In the genomic region with DNA sequence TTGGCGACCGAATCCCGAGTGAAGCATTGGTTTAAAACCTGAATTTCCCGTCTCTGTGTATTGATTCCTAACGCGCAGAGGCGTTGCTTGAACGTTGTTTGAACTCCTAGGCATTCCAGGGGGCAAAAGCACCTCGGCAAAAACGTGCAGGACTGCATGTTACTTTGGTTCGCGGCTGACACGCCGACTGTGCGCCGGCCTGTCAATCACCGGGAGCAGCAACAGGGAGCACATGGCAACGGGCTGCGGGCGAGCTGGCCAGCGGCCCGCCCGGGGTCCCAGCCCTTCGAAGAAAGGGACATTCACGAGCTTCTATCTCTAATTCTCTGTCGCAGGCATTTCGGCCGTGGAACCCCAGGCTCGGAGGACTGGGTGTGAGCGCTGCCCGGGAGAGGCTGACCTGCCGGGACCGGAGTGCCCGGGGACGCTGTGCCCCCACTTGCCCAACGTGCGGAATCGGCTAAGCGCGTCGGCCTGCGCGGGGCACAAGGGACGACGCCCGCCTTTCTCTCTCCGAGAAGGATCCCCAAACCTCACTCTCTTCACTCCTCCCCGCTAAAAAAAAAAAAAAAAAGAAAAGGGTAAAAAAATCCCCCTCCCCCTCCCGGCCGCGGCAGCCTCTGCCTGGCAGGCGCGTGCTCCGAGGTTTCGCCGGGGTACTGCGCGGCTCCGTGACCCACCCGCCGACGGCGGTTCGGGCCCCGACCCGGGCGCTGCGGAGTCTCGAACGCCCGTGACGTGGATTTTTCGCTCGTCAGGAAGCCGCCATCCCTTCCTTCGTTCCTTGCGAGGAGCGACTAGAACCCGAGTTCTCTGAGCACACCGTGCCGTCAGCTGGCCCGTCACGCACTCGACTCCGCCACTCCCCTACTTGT, we compare ENCODE assay signal across 8 cellular contexts. TPM values are rescaled to one million over a fixed set of nuclear protein-coding genes. Genes with fewer than 3 reads are reported as not detected.
DNase-seq lines count a peak whose midpoint lies in the region; ATAC-seq, FAIRE-seq and TF ChIP-seq lines count a peak whose summit lies in the region.

No MANE protein-coding gene starts in this region.

- DNase-seq in GM13977 (ENCODE audit: low spot score) = peak; percentile 44
- peak; percentile 28 for DNase-seq in NCI-H2029 treated with DMSO at 0.1 percent for 48 hours (lab: John Stamatoyannopoulos, UW)
- DNase-seq in activated CD8-positive, alpha-beta T cell treated with anti-CD3 and anti-CD28 coated beads for 36 hours = peak; percentile 76
- DNase-seq in endothelial cell of umbilical vein (ENCODE audit: low read depth, low spot score) = peak; percentile 73
- DNase-seq in stimulated activated naive CD8-positive, alpha-beta T cell treated with anti-CD3 and anti-CD28 coated beads, Interleukin-15, amount 100 ng/mL, for 72 hours = peak; percentile 53 to 69
- no peak for DNase-seq in COLO829 (ENCODE audit: low spot score)

- H3K4me1 ChIP-seq in endothelial cell of umbilical vein (ENCODE audit: control insufficient read depth, extremely low read depth, insufficient read depth, low read length) (peaks cover 15% of the 10 kb centered on the region), mucosa of rectum (ENCODE audit: control insufficient read depth in 2 of 2, insufficient read depth in 2 of 2, low read length in 2 of 2) (peaks cover 3 to 9% of the 10 kb centered on the region in 2 donors)

- peak overlapping the region; percentile 49 to 84 (median 54) for H3K4me3 ChIP-seq in endothelial cell of umbilical vein (replicated peaks in 1 of 3; ENCODE audit: insufficient read depth in 1 of 3, low read depth in 1 of 3, low read length in 3 of 3)
- peak overlapping the region; percentile 90 to 91 for H3K4me3 ChIP-seq in mucosa of rectum (ENCODE audit: low read length in 2 of 2)

- peak overlapping the region; percentile 94 for H3K27ac Mint-ChIP-seq in activated CD8-positive, alpha-beta T cell treated with anti-CD3 and anti-CD28 coated beads for 36 hours
- H3K27ac Mint-ChIP-seq in stimulated activated naive CD8-positive, alpha-beta T cell treated with anti-CD3 and anti-CD28 coated beads, Interleukin-15, amount 100 ng/mL, for 72 hours = peak overlapping the region; percentile 83 to 94

- peak overlapping the region; percentile 84 for H3K9ac ChIP-seq in endothelial cell of umbilical vein (replicated peaks; ENCODE audit: extremely low read depth, insufficient read depth, low read length)
- H3K9ac ChIP-seq in mucosa of rectum (ENCODE audit: low read depth in 1 of 2, low read length in 2 of 2) = peak overlapping the region; percentile 94 to 96

- H3K9me3 Mint-ChIP-seq in activated CD8-positive, alpha-beta T cell treated with anti-CD3 and anti-CD28 coated beads for 36 hours = no peaks in the 10 kb centered on the region
- no peaks in the 10 kb centered on the region for H3K9me3 Mint-ChIP-seq in stimulated activated naive CD8-positive, alpha-beta T cell treated with anti-CD3 and anti-CD28 coated beads, Interleukin-15, amount 100 ng/mL, for 72 hours

- peaks cover 50% of the 10 kb centered on the region for H3K36me3 Mint-ChIP-seq in activated CD8-positive, alpha-beta T cell treated with anti-CD3 and anti-CD28 coated beads for 36 hours (ENCODE audit: low read depth)

- peaks cover 26% of the 10 kb centered on the region for H3K4me1 Mint-ChIP-seq in activated CD8-positive, alpha-beta T cell treated with anti-CD3 and anti-CD28 coated beads for 36 hours (ENCODE audit: low read depth)
- peaks cover 19% of the 10 kb centered on the region for H3K4me1 Mint-ChIP-seq in stimulated activated naive CD8-positive, alpha-beta T cell treated with anti-CD3 and anti-CD28 coated beads, Interleukin-15, amount 100 ng/mL, for 72 hours

- CTCF ChIA-PET in activated CD8-positive, alpha-beta T cell treated with anti-CD3 and anti-CD28 coated beads for 36 hours (lab: Charles Lee) = interaction anchor here (0.8 to 6.7 kb wide), 10 partner anchors 8 to 298 kb away, joined by 3 to 42 read pairs (median 4); no protein-coding TSS in a partner anchor
- CTCF ChIA-PET in endothelial cell of umbilical vein (lab: Charles Lee) = interaction anchor here (0.8 to 3.8 kb wide), 14 partner anchors 10 to 295 kb away, joined by 3 to 28 read pairs (median 4); no protein-coding TSS in a partner anchor

- H3K9me3 ChIP-seq in endothelial cell of umbilical vein (replicated peaks; ENCODE audit: control insufficient read depth, insufficient read depth, low read length) (no peaks in the 10 kb centered on the region), mucosa of rectum (ENCODE audit: control insufficient read depth in 2 of 2, low read length in 2 of 2) (no peaks in the 10 kb centered on the region)

- peak overlapping the region; percentile 86 for H3K4me3 Mint-ChIP-seq in activated CD8-positive, alpha-beta T cell treated with anti-CD3 and anti-CD28 coated beads for 36 hours
- peak overlapping the region; percentile 86 to 90 for H3K4me3 Mint-ChIP-seq in stimulated activated naive CD8-positive, alpha-beta T cell treated with anti-CD3 and anti-CD28 coated beads, Interleukin-15, amount 100 ng/mL, for 72 hours

- H3K36me3 ChIP-seq in endothelial cell of umbilical vein (ENCODE audit: control insufficient read depth in 2 of 2, extremely low read depth in 1 of 2, insufficient read depth in 2 of 2, low read length in 2 of 2) (peaks cover 4 to 8% of the 10 kb centered on the region in 2 experiments), mucosa of rectum (ENCODE audit: control insufficient read depth in 2 of 2, insufficient read depth in 2 of 2, low read length in 2 of 2) (peaks cover 10 to 11% of the 10 kb centered on the region in 2 donors)

- H3K27me3 Mint-ChIP-seq in activated CD8-positive, alpha-beta T cell treated with anti-CD3 and anti-CD28 coated beads for 36 hours = no peaks in the 10 kb centered on the region
- H3K27me3 Mint-ChIP-seq in stimulated activated naive CD8-positive, alpha-beta T cell treated with anti-CD3 and anti-CD28 coated beads, Interleukin-15, amount 100 ng/mL, for 72 hours = no peaks in the 10 kb centered on the region

- peak; percentile 87 for FAIRE-seq in endothelial cell of umbilical vein (lab: Jason Lieb, UNC)

- peak overlapping the region; percentile 17 for H2AFZ ChIP-seq in endothelial cell of umbilical vein (ENCODE audit: low read depth, low read length)

- POLR2A ChIA-PET in activated CD8-positive, alpha-beta T cell treated with anti-CD3 and anti-CD28 coated beads for 36 hours (lab: Charles Lee) = interaction anchor here (0.6 to 5.7 kb wide), 13 partner anchors 9 to 275 kb away, joined by 3 to 56 read pairs (median 5); no protein-coding TSS in a partner anchor
- POLR2A ChIA-PET in endothelial cell of umbilical vein (lab: Charles Lee) = interaction anchor here (1.0 kb wide), 1 partner anchor 36 kb away, joined by 3 read pairs; no protein-coding TSS in a partner anchor

- dilution Hi-C loops in endothelial cell of umbilical vein (cut with MboI; ENCODE audit: extremely low pct_ligation_motif_present, low sequenced_read_pairs) = no loop called here

- H3K27me3 ChIP-seq in endothelial cell of umbilical vein (ENCODE audit: control insufficient read depth in 2 of 2, insufficient read depth in 2 of 2, low read length in 2 of 2) (no peaks in the 10 kb centered on the region), mucosa of rectum (ENCODE audit: control insufficient read depth in 2 of 2, insufficient read depth in 2 of 2, low read length in 2 of 2) (no peaks in the 10 kb centered on the region)

- TF ChIP-seq POLR2A in endothelial cell of umbilical vein (IDR thresholded peaks at IDR 0.05; ENCODE audit: low read depth, low read length) = no peak

- no peaks in the 10 kb centered on the region for H3K9me1 ChIP-seq in endothelial cell of umbilical vein (replicated peaks; ENCODE audit: control insufficient read depth, extremely low read depth, insufficient read depth, low read length)

- H3K79me2 ChIP-seq in endothelial cell of umbilical vein (ENCODE audit: control insufficient read depth, insufficient read depth, low read length) = peaks cover 14% of the 10 kb centered on the region

- H3K4me2 ChIP-seq in endothelial cell of umbilical vein (ENCODE audit: insufficient read depth, low read length) = peak overlapping the region; percentile 83

- ATAC-seq in HG02840 (IDR thresholded peaks at IDR 0.05; ENCODE audit: low FRiP score, unreplicated experiment) = peak; percentile 4
- ATAC-seq in activated CD8-positive, alpha-beta T cell treated with anti-CD3 and anti-CD28 coated beads for 36 hours = peak; percentile 18
- peak; percentile 0 for ATAC-seq in stimulated activated naive CD8-positive, alpha-beta T cell treated with anti-CD3 and anti-CD28 coated beads, Interleukin-15, amount 100 ng/mL, for 72 hours

- BruUV-seq in endothelial cell of umbilical vein (replicated peaks; lab: Mats Ljungman, UMichigan) = no TSS peak

- TF ChIP-seq CTCF in GM13977 (IDR thresholded peaks at IDR 0.05; ENCODE audit: extremely low read depth, insufficient read depth, missing control alignments) (no peak), endothelial cell of umbilical vein (IDR thresholded peaks at IDR 0.05; ENCODE audit: extremely low read depth in 1 of 2, insufficient read depth in 1 of 2, low read depth in 1 of 2, low read length in 2 of 2) (no peak)
- no peak for TF ChIP-seq CTCF in activated CD8-positive, alpha-beta T cell treated with anti-CD3 and anti-CD28 coated beads for 36 hours (IDR thresholded peaks at IDR 0.05)

- H3K27ac ChIP-seq in endothelial cell of umbilical vein (ENCODE audit: insufficient read depth, low read depth, low read length) (peak overlapping the region; percentile 53), mucosa of rectum (ENCODE audit: low read depth in 2 of 2, low read length in 2 of 2) (peak overlapping the region; percentile 93 to 96)

- in situ Hi-C loops in GM13977 (cut with MboI; ENCODE audit: low pct_unique_long_range_greater_than_20kb, low sequenced_read_pairs, unreplicated experiment) = loop anchor here (25.0 kb wide), 1 partner anchor 265 kb away; no protein-coding TSS in a partner anchor

- no peaks in the 10 kb centered on the region for H4K20me1 ChIP-seq in endothelial cell of umbilical vein (replicated peaks; ENCODE audit: control insufficient read depth, extremely low read depth, insufficient read depth, low read length)

- intact Hi-C loops in activated CD8-positive, alpha-beta T cell treated with anti-CD3 and anti-CD28 coated beads for 36 hours (cut with micrococcal nuclease) = loop anchor here (2.0 to 10.0 kb wide), 5 partner anchors 15 to 293 kb away; no protein-coding TSS in a partner anchor
- intact Hi-C loops in endothelial cell of umbilical vein (cut with micrococcal nuclease) = loop anchor here (1.0 to 5.0 kb wide), 9 partner anchors 47 to 865 kb away; no protein-coding TSS in a partner anchor

RNA-seq across cellular contexts. Expression of gene SPRY1, which starts 0.9 kb away (rescaled TPM):
- total RNA-seq in activated CD8-positive, alpha-beta T cell treated with anti-CD3 and anti-CD28 coated beads for 36 hours = 100 to 1,000 TPM; 137 to 144 TPM
- 43.7 and 59.6 TPM in 2 replicates for total RNA-seq in endothelial cell of umbilical vein
- polyA plus RNA-seq in endothelial cell of umbilical vein = 12.5 and 14.1 TPM in 2 replicates
- polyA plus RNA-seq in endothelial cell of umbilical vein (2011; cell fraction: cytosol; rRNA removed) = 7.7 and 9.2 TPM in 2 replicates
- 13.9 and 17.0 TPM in 2 replicates for polyA plus RNA-seq in endothelial cell of umbilical vein (2011; cell fraction: nucleus; rRNA removed)
- 5.0 and 5.8 TPM in 2 replicates for polyA plus RNA-seq in endothelial cell of umbilical vein (2012)
- 18.6 and 19.6 TPM in 2 replicates for polyA minus RNA-seq in endothelial cell of umbilical vein
- not detected for polyA minus RNA-seq in endothelial cell of umbilical vein (2011; cell fraction: cytosol; rRNA and poly(A)+ RNA removed)
- 20.7 and 22.4 TPM in 2 replicates for polyA minus RNA-seq in endothelial cell of umbilical vein (2011; cell fraction: nucleus; rRNA and poly(A)+ RNA removed)
